19 cellular contexts compared by ENCODE assay signal in the genomic region with DNA sequence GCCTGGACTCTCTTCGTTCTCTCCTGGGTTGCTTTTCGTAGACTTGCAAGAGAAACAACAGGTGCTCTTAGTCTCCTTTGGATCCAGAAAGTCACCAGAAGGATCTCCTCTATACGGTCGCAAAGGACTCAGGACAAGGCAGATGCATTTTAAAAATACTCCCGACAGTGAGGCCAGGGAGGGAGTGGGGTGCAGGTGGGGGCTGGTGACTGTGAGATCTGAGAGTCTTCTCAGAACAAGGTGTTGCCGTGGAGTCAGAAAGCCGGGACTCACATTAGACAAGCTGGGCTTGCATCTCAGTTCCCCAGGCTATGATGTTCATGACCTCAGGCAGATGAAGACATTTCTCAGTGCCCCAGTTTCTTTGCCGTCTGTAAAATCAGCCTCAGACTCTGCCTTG.
DNase-seq lines count a peak whose midpoint lies in the region; ATAC-seq, FAIRE-seq and TF ChIP-seq lines count a peak whose summit lies in the region.
"Had no signal": no experiment of that assay in that cellular context is flagged by ENCODE, and none has a peak within 500 bp of the region (broad histone marks: within the 10 kb centered on the region; RNA-seq: fewer than 3 reads in every experiment).

No MANE protein-coding gene starts in this region.

- peak; percentile 28 for DNase-seq in activated effector memory CD4-positive, alpha-beta T cell treated with anti-CD3 and anti-CD28 coated beads, Interleukin-2, amount 50 U/mL, for 16 hours
- DNase-seq in activated effector memory CD4-positive, alpha-beta T cell treated with Interleukin-2 at 50 U/mL for 16 hours = no peak
- DNase-seq in coronary artery (ENCODE audit: low spot score) = peak; percentile 22
- peak; percentile 8 for DNase-seq in kidney
- peak; percentile 17 for DNase-seq in upper lobe of right lung
- DNase-seq in esophagus squamous epithelium (lab: John Stamatoyannopoulos, UW) = no peak
- DNase-seq in GM23248 = no peak
- no peak for DNase-seq in NCI-H748 treated with DMSO at 0.1 percent for 48 hours (lab: John Stamatoyannopoulos, UW)
- DNase-seq: 8988T; CD4-positive, alpha-beta memory T cell; DMS153; DMS79; GDM1; GOT3 had no signal

- intact Hi-C loops in kidney (cut with DNase I) (no loop called here), upper lobe of right lung (cut with DNase I) (no loop called here), esophagus squamous epithelium (cut with DNase I) (no loop called here)

- no peaks in the 10 kb centered on the region for H3K4me1 ChIP-seq in kidney (ENCODE audit: control insufficient read depth in 1 of 2, insufficient read depth in 1 of 2, low read depth in 1 of 2, low read length in 2 of 2)
- H3K4me1 ChIP-seq in upper lobe of right lung = no peaks in the 10 kb centered on the region
- H3K4me1 ChIP-seq in esophagus squamous epithelium = no peaks in the 10 kb centered on the region
- H3K4me1 ChIP-seq in GM23248 (ENCODE audit: insufficient read depth) = no peaks in the 10 kb centered on the region
- H3K4me1 ChIP-seq: HAP-1 had no signal

- ATAC-seq in upper lobe of right lung = no peak
- ATAC-seq: HepG2 had no signal

- TF ChIP-seq POLR2A in esophagus squamous epithelium (IDR thresholded peaks at IDR 0.05) = no peak

- H3K9ac ChIP-seq in kidney (ENCODE audit: low read length in 2 of 2) (no peak overlapping the region), GM23248 (no peak overlapping the region)
- H3K9ac ChIP-seq: BLaER1 had no signal

- H3K27me3 ChIP-seq in upper lobe of right lung (no peaks in the 10 kb centered on the region), esophagus squamous epithelium (no peaks in the 10 kb centered on the region), GM23248 (replicated peaks; ENCODE audit: insufficient read depth) (no peaks in the 10 kb centered on the region)
- H3K27me3 ChIP-seq: BLaER1 had no signal

- no peaks in the 10 kb centered on the region for H3K9me3 ChIP-seq in kidney (ENCODE audit: control insufficient read depth in 1 of 2, low read length in 2 of 2)
- H3K9me3 ChIP-seq in upper lobe of right lung = no peaks in the 10 kb centered on the region
- H3K9me3 ChIP-seq in esophagus squamous epithelium = no peaks in the 10 kb centered on the region
- H3K9me3 ChIP-seq in GM23248 (ENCODE audit: low read depth) = no peaks in the 10 kb centered on the region
- H3K9me3 ChIP-seq: HAP-1 had no signal

- WGBS in esophagus squamous epithelium, 2 donors = 80 to 87% methylated on average over 4 to 8 of the region's 8 CpGs
- 25 to 33% methylated on average over 8 of the region's 8 CpGs for WGBS in GM23248 (ENCODE audit: low coverage in 1 of 2, low lambda C conversion rate in 2 of 2, missing lambda C conversion rate in 2 of 2), 2 experiments

- in situ Hi-C loops in GM23248 (cut with MboI) = no loop called here

- no peaks in the 10 kb centered on the region for H3F3A ChIP-seq in GM23248 (ENCODE audit: insufficient read depth)

- no peak for FAIRE-seq in kidney (lab: Jason Lieb, UNC)
- FAIRE-seq: GM12892, GM18507, HepG2 had no signal

- no peaks in the 10 kb centered on the region for H4K20me1 ChIP-seq in GM23248 (ENCODE audit: insufficient read depth)
- H4K20me1 ChIP-seq: BLaER1 had no signal

- TF ChIP-seq CTCF in coronary artery (IDR thresholded peaks at IDR 0.05) (no peak), kidney (IDR thresholded peaks at IDR 0.05; ENCODE audit: borderline replicate concordance, extremely low read depth, insufficient read depth) (no peak), upper lobe of right lung (IDR thresholded peaks at IDR 0.05) (no peak), esophagus squamous epithelium (IDR thresholded peaks at IDR 0.05) (no peak)

- H3K4me2 ChIP-seq in GM23248 (ENCODE audit: unreplicated experiment) = no peak overlapping the region
- H3K4me2 ChIP-seq: BLaER1 had no signal

- no peaks in the 10 kb centered on the region for H3K9me2 ChIP-seq in GM23248 (ENCODE audit: insufficient read depth)

- no peak overlapping the region for H3K4me3 ChIP-seq in coronary artery
- no peak overlapping the region for H3K4me3 ChIP-seq in kidney (ENCODE audit: low read length in 2 of 2)
- H3K4me3 ChIP-seq in upper lobe of right lung = no peak overlapping the region
- no peak overlapping the region for H3K4me3 ChIP-seq in esophagus squamous epithelium
- H3K4me3 ChIP-seq in GM23248 = no peak overlapping the region
- H3K4me3 ChIP-seq: BLaER1, HAP-1 had no signal

- H3K79me2 ChIP-seq in GM23248 (ENCODE audit: insufficient read depth) = no peaks in the 10 kb centered on the region

- H3K36me3 ChIP-seq in kidney (ENCODE audit: control insufficient read depth in 1 of 2, insufficient read depth in 2 of 2, low read length in 2 of 2) = no peaks in the 10 kb centered on the region
- H3K36me3 ChIP-seq in upper lobe of right lung = no peaks in the 10 kb centered on the region
- H3K36me3 ChIP-seq in esophagus squamous epithelium = no peaks in the 10 kb centered on the region
- no peaks in the 10 kb centered on the region for H3K36me3 ChIP-seq in GM23248 (ENCODE audit: low read depth)
- H3K36me3 ChIP-seq: BLaER1, HAP-1 had no signal

- no peak overlapping the region for H2AFZ ChIP-seq in GM23248

- H3K27ac ChIP-seq in coronary artery (no peak overlapping the region), kidney (ENCODE audit: low read depth in 2 of 2, low read length in 2 of 2) (no peak overlapping the region), upper lobe of right lung (no peak overlapping the region), esophagus squamous epithelium (no peak overlapping the region), GM23248 (no peak overlapping the region)
- H3K27ac ChIP-seq: BLaER1 had no signal

Comparison
In these comparisons a context has a peak if more than half of its experiments do, and no peak if none do; other contexts are left out.
1. DNase-seq: peak in activated effector memory CD4-positive, alpha-beta T cell treated with anti-CD3 and anti-CD28 coated beads, Interleukin-2, amount 50 U/mL, for 16 hours (single experiment), coronary artery (single experiment), kidney (single experiment) and upper lobe of right lung (single experiment); none in activated effector memory CD4-positive, alpha-beta T cell treated with Interleukin-2 at 50 U/mL for 16 hours (single experiment), esophagus squamous epithelium (single experiment), GM23248 (single experiment) and NCI-H748 treated with DMSO at 0.1 percent for 48 hours (single experiment).